1 cellular context compared by ENCODE assay signal in the genomic region with DNA sequence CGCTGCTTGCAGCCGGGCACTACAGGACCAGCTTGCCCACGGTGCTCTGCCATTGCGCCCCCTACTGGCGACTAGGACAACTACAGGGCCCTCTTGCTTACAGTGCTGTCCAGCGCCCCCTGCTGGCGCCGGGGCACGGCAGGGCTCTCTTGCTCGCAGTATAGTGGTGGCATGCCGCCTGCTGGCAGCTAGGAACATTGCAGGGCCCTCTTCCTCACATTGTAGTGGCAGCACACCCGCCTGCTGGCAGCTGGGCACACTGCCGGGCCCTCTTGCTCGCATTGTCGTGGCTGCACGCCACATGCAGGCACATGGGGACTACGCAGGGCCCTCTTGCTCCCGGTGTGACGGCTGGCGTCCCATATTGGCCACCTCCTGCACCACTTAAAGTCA.
TF ChIP-seq lines count a peak whose summit lies in the region.
"Not testable (repeated sequence)": the region's sequence is repeated elsewhere in the genome, so short reads cannot be mapped to it uniquely, and the experiment has no call there.

No MANE protein-coding gene starts in this region.

TF ChIP-seq in HepG2, 621 proteins besides CTCF, POLR2A, EP300 and RAD21 (continued from another document):
- TF ChIP-seq ZFP36L1 (CRISPR knock-in tag; IDR thresholded peaks at IDR 0.05), result peak; percentile 73; the same call in 1 of the 2 replicates
- TF ChIP-seq, protein P1, sequence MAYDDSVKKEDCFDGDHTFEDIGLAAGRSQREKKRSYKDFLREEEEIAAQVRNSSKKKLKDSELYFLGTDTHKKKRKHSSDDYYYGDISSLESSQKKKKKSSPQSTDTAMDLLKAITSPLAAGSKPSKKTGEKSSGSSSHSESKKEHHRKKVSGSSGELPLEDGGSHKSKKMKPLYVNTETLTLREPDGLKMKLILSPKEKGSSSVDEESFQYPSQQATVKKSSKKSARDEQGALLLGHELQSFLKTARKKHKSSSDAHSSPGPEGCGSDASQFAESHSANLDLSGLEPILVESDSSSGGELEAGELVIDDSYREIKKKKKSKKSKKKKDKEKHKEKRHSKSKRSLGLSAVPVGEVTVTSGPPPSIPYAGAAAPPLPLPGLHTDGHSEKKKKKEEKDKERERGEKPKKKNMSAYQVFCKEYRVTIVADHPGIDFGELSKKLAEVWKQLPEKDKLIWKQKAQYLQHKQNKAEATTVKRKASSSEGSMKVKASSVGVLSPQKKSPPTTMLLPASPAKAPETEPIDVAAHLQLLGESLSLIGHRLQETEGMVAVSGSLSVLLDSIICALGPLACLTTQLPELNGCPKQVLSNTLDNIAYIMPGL (CRISPR knock-in tag; IDR thresholded peaks at IDR 0.05; ENCODE audit: borderline replicate concordance in 1 of 2, low read depth in 1 of 2), result peak; percentile 100
- TF ChIP-seq FOXA1 (IDR thresholded peaks at IDR 0.05), result not testable (repeated sequence)
- TF ChIP-seq FOXA1 (CRISPR knock-in tag; IDR thresholded peaks at IDR 0.05), result peak; percentile 76
- TF ChIP-seq, protein P2, sequence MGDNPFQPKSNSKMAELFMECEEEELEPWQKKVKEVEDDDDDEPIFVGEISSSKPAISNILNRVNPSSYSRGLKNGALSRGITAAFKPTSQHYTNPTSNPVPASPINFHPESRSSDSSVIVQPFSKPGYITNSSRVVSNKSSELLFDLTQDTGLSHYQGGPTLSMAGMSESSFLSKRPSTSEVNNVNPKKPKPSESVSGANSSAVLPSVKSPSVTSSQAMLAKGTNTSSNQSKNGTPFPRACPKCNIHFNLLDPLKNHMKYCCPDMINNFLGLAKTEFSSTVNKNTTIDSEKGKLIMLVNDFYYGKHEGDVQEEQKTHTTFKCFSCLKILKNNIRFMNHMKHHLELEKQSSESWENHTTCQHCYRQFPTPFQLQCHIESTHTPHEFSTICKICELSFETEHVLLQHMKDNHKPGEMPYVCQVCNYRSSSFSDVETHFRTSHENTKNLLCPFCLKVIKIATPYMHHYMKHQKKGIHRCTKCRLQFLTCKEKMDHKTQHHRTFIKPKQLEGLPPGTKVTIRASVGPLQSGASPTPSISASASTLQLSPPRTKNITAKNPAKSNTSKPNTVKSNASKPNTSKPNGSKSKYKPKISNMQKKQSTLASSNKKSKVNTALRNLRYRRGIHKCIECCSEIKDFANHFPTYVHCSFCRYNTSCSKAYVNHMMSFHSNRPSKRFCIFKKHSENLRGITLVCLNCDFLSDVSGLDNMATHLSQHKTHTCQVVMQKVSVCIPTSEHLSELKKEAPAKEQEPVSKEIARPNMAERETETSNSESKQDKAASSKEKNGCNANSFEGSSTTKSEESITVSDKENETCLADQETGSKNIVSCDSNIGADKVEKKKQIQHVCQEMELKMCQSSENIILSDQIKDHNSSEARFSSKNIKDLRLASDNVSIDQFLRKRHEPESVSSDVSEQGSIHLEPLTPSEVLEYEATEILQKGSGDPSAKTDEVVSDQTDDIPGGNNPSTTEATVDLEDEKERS (CRISPR knock-in tag; IDR thresholded peaks at IDR 0.05), result peak; percentile 84
- TF ChIP-seq HOXA5 (CRISPR knock-in tag; IDR thresholded peaks at IDR 0.05), result peak; percentile 95
- TF ChIP-seq, protein P3, sequence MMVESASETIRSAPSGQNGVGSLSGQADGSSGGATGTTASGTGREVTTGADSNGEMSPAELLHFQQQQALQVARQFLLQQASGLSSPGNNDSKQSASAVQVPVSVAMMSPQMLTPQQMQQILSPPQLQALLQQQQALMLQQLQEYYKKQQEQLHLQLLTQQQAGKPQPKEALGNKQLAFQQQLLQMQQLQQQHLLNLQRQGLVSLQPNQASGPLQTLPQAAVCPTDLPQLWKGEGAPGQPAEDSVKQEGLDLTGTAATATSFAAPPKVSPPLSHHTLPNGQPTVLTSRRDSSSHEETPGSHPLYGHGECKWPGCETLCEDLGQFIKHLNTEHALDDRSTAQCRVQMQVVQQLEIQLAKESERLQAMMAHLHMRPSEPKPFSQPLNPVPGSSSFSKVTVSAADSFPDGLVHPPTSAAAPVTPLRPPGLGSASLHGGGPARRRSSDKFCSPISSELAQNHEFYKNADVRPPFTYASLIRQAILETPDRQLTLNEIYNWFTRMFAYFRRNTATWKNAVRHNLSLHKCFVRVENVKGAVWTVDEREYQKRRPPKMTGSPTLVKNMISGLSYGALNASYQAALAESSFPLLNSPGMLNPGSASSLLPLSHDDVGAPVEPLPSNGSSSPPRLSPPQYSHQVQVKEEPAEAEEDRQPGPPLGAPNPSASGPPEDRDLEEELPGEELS (CRISPR knock-in tag; IDR thresholded peaks at IDR 0.05), result peak; percentile 80
- TF ChIP-seq, protein P4, sequence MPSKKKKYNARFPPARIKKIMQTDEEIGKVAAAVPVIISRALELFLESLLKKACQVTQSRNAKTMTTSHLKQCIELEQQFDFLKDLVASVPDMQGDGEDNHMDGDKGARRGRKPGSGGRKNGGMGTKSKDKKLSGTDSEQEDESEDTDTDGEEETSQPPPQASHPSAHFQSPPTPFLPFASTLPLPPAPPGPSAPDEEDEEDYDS (CRISPR knock-in tag; IDR thresholded peaks at IDR 0.05), result peak; percentile 67
- TF ChIP-seq ZNF768 (CRISPR knock-in tag; IDR thresholded peaks at IDR 0.05), result peak; percentile 82; the same call in 1 of the 2 replicates
- 0 out of 2 replicates have a peak, but pooled peaks have one; percentile 20 for TF ChIP-seq ZNF337 (CRISPR knock-in tag; IDR thresholded peaks at IDR 0.05; ENCODE audit: borderline replicate concordance, low read depth)
- TF ChIP-seq CCDC6 (CRISPR knock-in tag; IDR thresholded peaks at IDR 0.05), result peak; percentile 66; the same call in 1 of the 2 replicates
- TF ChIP-seq ZNF263 (CRISPR knock-in tag; IDR thresholded peaks at IDR 0.05), result peak; percentile 61
- TF ChIP-seq KAT8 (CRISPR knock-in tag; IDR thresholded peaks at IDR 0.05), result peak; percentile 87
- TF ChIP-seq ZNF776 (CRISPR knock-in tag; IDR thresholded peaks at IDR 0.05), result peak; percentile 70; the same call in 1 of the 2 replicates
- peak; percentile 86 for TF ChIP-seq SNAPC2 (CRISPR knock-in tag; IDR thresholded peaks at IDR 0.05)
- peak; percentile 67 for TF ChIP-seq ZBTB7A (CRISPR knock-in tag; IDR thresholded peaks at IDR 0.05)
- TF ChIP-seq RBFOX2 (IDR thresholded peaks at IDR 0.05; ENCODE audit: low read depth, low read length), result peak; percentile 13; the same call in 1 of the 2 replicates
- TF ChIP-seq, protein P5, sequence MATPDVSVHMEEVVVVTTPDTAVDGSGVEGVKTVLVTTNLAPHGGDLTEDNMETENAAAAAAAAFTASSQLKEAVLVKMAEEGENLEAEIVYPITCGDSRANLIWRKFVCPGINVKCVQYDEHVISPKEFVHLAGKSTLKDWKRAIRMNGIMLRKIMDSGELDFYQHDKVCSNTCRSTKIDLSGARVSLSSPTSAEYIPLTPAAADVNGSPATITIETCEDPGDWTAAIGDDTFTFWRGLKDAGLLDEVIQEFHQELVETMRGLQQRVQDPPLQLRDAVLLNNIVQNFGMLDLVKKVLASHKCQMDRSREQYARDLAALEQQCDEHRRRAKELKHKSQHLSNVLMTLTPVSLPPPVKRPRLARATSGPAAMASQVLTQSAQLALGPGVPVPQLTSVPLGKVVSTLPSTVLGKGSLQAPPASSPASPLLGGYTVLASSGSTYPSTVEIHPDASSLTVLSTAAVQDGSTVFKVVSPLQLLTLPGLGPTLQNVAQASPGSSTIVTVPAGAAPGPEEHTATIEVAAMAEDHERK (CRISPR knock-in tag; IDR thresholded peaks at IDR 0.05; ENCODE audit: low read depth), result peak; percentile 21; the same call in 1 of the 2 replicates
- TF ChIP-seq HOXA9 (CRISPR knock-in tag; IDR thresholded peaks at IDR 0.05; ENCODE audit: borderline replicate concordance), result peak; percentile 32; the same call in 1 of the 2 replicates
- TF ChIP-seq ZBTB3 (CRISPR knock-in tag; IDR thresholded peaks at IDR 0.05; ENCODE audit: borderline replicate concordance, low read depth), result peak; percentile 49; the same call in 1 of the 2 replicates
